Comparison of ENCODE assay signal across 10 cellular contexts in the genomic region with DNA sequence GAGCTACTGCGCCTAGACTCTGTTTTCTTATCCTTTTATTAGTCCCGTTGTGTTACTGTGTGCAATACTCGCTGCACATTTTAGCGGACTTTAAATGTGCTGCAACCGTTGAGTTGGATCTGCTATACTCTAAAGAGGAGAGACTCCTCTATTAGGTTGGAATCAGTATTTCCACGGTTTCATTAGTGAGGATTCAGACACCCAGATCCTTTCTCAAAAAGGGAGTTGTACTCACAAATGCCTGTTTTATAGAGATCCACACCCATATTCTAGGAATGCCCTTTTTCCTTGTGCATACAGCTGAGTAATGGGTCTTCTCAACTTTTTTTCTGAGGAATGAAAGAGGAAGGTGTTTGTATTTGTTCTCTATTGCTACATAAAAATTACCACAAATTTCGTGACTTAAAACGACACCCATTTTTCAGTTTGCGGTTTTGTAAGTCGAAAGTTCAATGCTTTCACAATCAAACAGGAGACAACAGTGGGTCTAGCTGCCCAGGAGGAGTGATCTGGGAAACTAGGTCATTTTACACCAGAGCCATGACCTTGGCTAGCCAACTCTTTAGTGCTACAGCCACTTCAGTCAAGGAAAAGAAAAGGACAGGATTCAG. TPM values are rescaled to one million over a fixed set of nuclear protein-coding genes. Genes with fewer than 3 reads are reported as not detected.
DNase-seq lines count a peak whose midpoint lies in the region; ATAC-seq and TF ChIP-seq lines count a peak whose summit lies in the region.
"Had no signal": no experiment of that assay in that cellular context is flagged by ENCODE, and none has a peak within 500 bp of the region (broad histone marks: within the 10 kb centered on the region; RNA-seq: fewer than 3 reads in every experiment).

No MANE protein-coding gene starts in this region.

- TF ChIP-seq CTCF in gastrocnemius medialis (IDR thresholded peaks at IDR 0.05 in 4 of 5, conservative IDR thresholded peaks at IDR 0.05 in 1 of 5): no peak

- H3K27ac ChIP-seq in gastrocnemius medialis: peak overlapping the region in 2 of 4 donors; percentile 26 to 31

- H3K4me1 ChIP-seq in gastrocnemius medialis: no peaks in the 10 kb centered on the region

- no peaks in the 10 kb centered on the region for H3K9me3 ChIP-seq in gastrocnemius medialis

- H3K27me3 ChIP-seq in gastrocnemius medialis: no peaks in the 10 kb centered on the region

- TF ChIP-seq POLR2A in gastrocnemius medialis (IDR thresholded peaks at IDR 0.05): no peak

- in situ Hi-C loops in gastrocnemius medialis (cut with MboI; ENCODE audit: low sequenced_read_pairs in 4 of 4): no loop called here

- no peak overlapping the region for H3K4me3 ChIP-seq in gastrocnemius medialis

- DNase-seq in SIG-M5 (lab: John Stamatoyannopoulos, UW): peak; percentile 77
- peak; percentile 19 to 50 for DNase-seq in gastrocnemius medialis
- DNase-seq in middle frontal gyrus (ENCODE audit: extremely low spot score, low spot score): no peak
- no peak for DNase-seq in Kasumi-1 (lab: John Stamatoyannopoulos, UW)
- DNase-seq in stimulated activated CD4-positive, alpha-beta T cell treated with anti-CD3 and anti-CD28 coated beads, Interleukin-2, amount 100 ng/mL, for 24 hours: no peak
- DNase-seq: activated T-cell treated with anti-CD3 and anti-CD28 coated beads, Interleukin-2, amount 50 U/mL, for 1 hour; SHP77 had no signal

- intact Hi-C loops in gastrocnemius medialis (cut with DNase I; ENCODE audit: low total_unique reads): no loop called here

- peak; percentile 79 for ATAC-seq in GM19025 (IDR thresholded peaks at IDR 0.05; ENCODE audit: low read depth, unreplicated experiment)
- ATAC-seq in HG03095 (IDR thresholded peaks at IDR 0.05; ENCODE audit: unreplicated experiment): peak; percentile 83
- ATAC-seq in gastrocnemius medialis: peak; percentile 72 to 81
- no peak for ATAC-seq in HG03196 (IDR thresholded peaks at IDR 0.05; ENCODE audit: unreplicated experiment)

- H3K36me3 ChIP-seq in gastrocnemius medialis: no peaks in the 10 kb centered on the region

RNA-seq across cellular contexts. Expression of gene SLC44A1, which starts 52.8 kb away (rescaled TPM):
- total RNA-seq in gastrocnemius medialis: 10 to 100 TPM in 3 of 4 donors, 1 to 10 TPM in 1; 5.4 to 15.9 (median 11.3) TPM

Comparison
In these comparisons a context has a peak if more than half of its experiments do, and no peak if none do; other contexts are left out.
1. DNase-seq: peak in SIG-M5 (single experiment) and gastrocnemius medialis (2 of 2); none in middle frontal gyrus (single experiment), Kasumi-1 (0 of 2) and stimulated activated CD4-positive, alpha-beta T cell treated with anti-CD3 and anti-CD28 coated beads, Interleukin-2, amount 100 ng/mL, for 24 hours (0 of 2).